In the genomic region with DNA sequence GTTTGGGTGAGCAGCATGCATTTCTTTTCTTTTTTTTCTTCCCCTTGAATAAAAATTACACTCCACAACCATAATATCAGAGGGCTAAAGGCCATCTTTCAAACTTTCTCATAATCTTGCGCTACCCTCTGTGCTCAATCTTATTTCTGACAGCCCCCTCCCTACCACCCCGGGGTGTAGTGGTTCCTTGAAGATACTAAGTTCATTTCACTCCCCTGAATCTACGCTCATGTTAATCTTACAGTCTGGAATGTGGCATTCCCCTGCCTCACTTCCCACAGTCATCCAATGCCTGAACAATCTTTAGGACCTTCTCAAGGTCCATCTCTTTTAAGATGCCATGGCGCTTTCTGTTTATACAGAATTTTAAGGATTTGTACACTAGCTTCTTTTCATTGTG, we compare ENCODE assay signal across 13 cellular contexts.
"Had no signal": no experiment of that assay in that cellular context is flagged by ENCODE, and none has a peak within 500 bp of the region (broad histone marks: within the 10 kb centered on the region; RNA-seq: fewer than 3 reads in every experiment).

No MANE protein-coding gene starts in this region.

- H3K9me3 ChIP-seq: SJCRH30 had no signal

- ATAC-seq: stimulated activated naive CD8-positive, alpha-beta T cell treated with anti-CD3 and anti-CD28 coated beads, Interleukin-15, Interleukin-2, amounts not matched to agents 100 U/mL and 50 U/mL, for 24 hours had no signal

- H3K4me3 Mint-ChIP-seq: activated naive CD8-positive, alpha-beta T cell; memory B cell had no signal

- H3K36me3 Mint-ChIP-seq: activated naive CD8-positive, alpha-beta T cell; memory B cell had no signal

- H3K9me3 Mint-ChIP-seq: memory B cell had no signal

- H3K27ac Mint-ChIP-seq: activated naive CD8-positive, alpha-beta T cell; memory B cell; progenitor cell of endocrine pancreas had no signal

- H3K27ac ChIP-seq: RWPE1, SJCRH30 had no signal

- DNase-seq: activated CD4-positive, alpha-beta T cell treated with anti-CD3 and anti-CD28 coated beads for 1 hour; activated CD4-positive, alpha-beta T cell treated with anti-CD3 and anti-CD28 coated beads, Interleukin-2, amount 50 U/mL, for 48 hours; activated gamma-delta T cell; activated T-cell treated with anti-CD3 and anti-CD28 coated beads, Interleukin-2, amount 50 U/mL, for 48 hours; central memory CD4-positive, alpha-beta T cell; dermis blood vessel endothelial cell; SJCRH30; stimulated activated CD4-positive, alpha-beta T cell treated with anti-CD3 and anti-CD28 coated beads, Interleukin-2, amount 100 ng/mL, for 48 hours; stimulated activated naive CD8-positive, alpha-beta T cell treated with anti-CD3 and anti-CD28 coated beads, Interleukin-15, Interleukin-2, amounts not matched to agents 100 U/mL and 50 U/mL, for 24 hours had no signal

- H3K4me3 ChIP-seq: SJCRH30 had no signal

- H3K4me1 Mint-ChIP-seq: memory B cell had no signal

- H3K4me1 ChIP-seq: SJCRH30 had no signal

- H3K36me3 ChIP-seq: SJCRH30 had no signal
